In genomic region chr17:81513669-81514484, GRCh38 we compare ENCODE assay signal across 1 cellular context.
A peak's percentile ranks its signal among the peaks of the same experiment; 100 is the strongest.
TF ChIP-seq lines count a peak whose summit lies in the region.

No MANE protein-coding gene starts in this region.

TF ChIP-seq in HEK293, 187 proteins besides CTCF, POLR2A, EP300 and RAD21 (continued from another document and continues in another):
- no peak for TF ChIP-seq BCL6B (tag by site-specific recombination; IDR thresholded peaks at IDR 0.05)
- TF ChIP-seq ZNF792 (tag by site-specific recombination; IDR thresholded peaks at IDR 0.05) = no peak
- no peak for TF ChIP-seq GLI2 (tag by site-specific recombination; IDR thresholded peaks at IDR 0.05; ENCODE audit: borderline replicate concordance, low read depth)
- TF ChIP-seq PRDM6 (tag by site-specific recombination; IDR thresholded peaks at IDR 0.05) = no peak
- no peak; the same call in none of the 2 replicates for TF ChIP-seq KLF7 (tag by site-specific recombination; IDR thresholded peaks at IDR 0.05; ENCODE audit: borderline replicate concordance)
- TF ChIP-seq SCRT1 (tag by site-specific recombination; IDR thresholded peaks at IDR 0.05; ENCODE audit: borderline replicate concordance) = peak; percentile 73; the same call in 1 of the 2 replicates
- TF ChIP-seq SP2 (tag by site-specific recombination; IDR thresholded peaks at IDR 0.05) = peak; percentile 56
- no peak; the same call in none of the 2 replicates for TF ChIP-seq KLF1 (tag by site-specific recombination; IDR thresholded peaks at IDR 0.05)
- TF ChIP-seq ZBTB21 (tag by site-specific recombination; IDR thresholded peaks at IDR 0.05) = no peak
- TF ChIP-seq ZNF26 (tag by site-specific recombination; IDR thresholded peaks at IDR 0.05) = no peak
- 0 out of 2 replicates have a peak, but pooled peaks have one; percentile 35 for TF ChIP-seq KLF16 (tag by site-specific recombination; IDR thresholded peaks at IDR 0.05)
- TF ChIP-seq SCRT2 (tag by site-specific recombination; IDR thresholded peaks at IDR 0.05) = peak; percentile 12; the same call in 1 of the 2 replicates
- no peak for TF ChIP-seq ZNF140 (tag by site-specific recombination; IDR thresholded peaks at IDR 0.05)
- no peak for TF ChIP-seq SALL2 (tag by site-specific recombination; IDR thresholded peaks at IDR 0.05; ENCODE audit: borderline replicate concordance)
- no peak for TF ChIP-seq ZNF785 (tag by site-specific recombination; IDR thresholded peaks at IDR 0.05)
- TF ChIP-seq ZNF18 (tag by site-specific recombination; IDR thresholded peaks at IDR 0.05) = peak; percentile 12; the same call in 1 of the 2 replicates
- TF ChIP-seq ZNF830 (tag by site-specific recombination; IDR thresholded peaks at IDR 0.05; ENCODE audit: low read depth) = no peak
- no peak for TF ChIP-seq ZNF175 (tag by site-specific recombination; IDR thresholded peaks at IDR 0.05)
- TF ChIP-seq PATZ1 (tag by site-specific recombination; IDR thresholded peaks at IDR 0.05) = peak; percentile 98
- TF ChIP-seq ZSCAN30 (tag by site-specific recombination; IDR thresholded peaks at IDR 0.05) = peak; percentile 1; the same call in 1 of the 2 replicates
- no peak; the same call in 1 of the 2 replicates for TF ChIP-seq GFI1B (tag by site-specific recombination; IDR thresholded peaks at IDR 0.05)
- TF ChIP-seq ZNF335 (tag by site-specific recombination; conservative IDR thresholded peaks at IDR 0.05) = peak; percentile 76; the same call in 1 of the 2 replicates
- TF ChIP-seq ZNF266 (tag by site-specific recombination; IDR thresholded peaks at IDR 0.05; ENCODE audit: low read depth) = no peak
- no peak for TF ChIP-seq ZNF544 (tag by site-specific recombination; IDR thresholded peaks at IDR 0.05)
- no peak for TF ChIP-seq ZNF248 (tag by site-specific recombination; IDR thresholded peaks at IDR 0.05)
- no peak; the same call in 1 of the 2 replicates for TF ChIP-seq ZBTB11 (tag by site-specific recombination; conservative IDR thresholded peaks at IDR 0.05; ENCODE audit: low read depth)
- no peak for TF ChIP-seq ZNF174 (tag by site-specific recombination; IDR thresholded peaks at IDR 0.05)
- TF ChIP-seq ZFHX2 (tag by site-specific recombination; conservative IDR thresholded peaks at IDR 0.05) = no peak
- TF ChIP-seq ZNF10 (tag by site-specific recombination; IDR thresholded peaks at IDR 0.05) = peak; percentile 37; the same call in 1 of the 2 replicates
- no peak for TF ChIP-seq ZNF704 (tag by site-specific recombination; IDR thresholded peaks at IDR 0.05)
- no peak for TF ChIP-seq ZNF501 (tag by site-specific recombination; IDR thresholded peaks at IDR 0.05)
- TF ChIP-seq ZNF692 (tag by site-specific recombination; IDR thresholded peaks at IDR 0.05) = no peak
- TF ChIP-seq ZNF571 (tag by site-specific recombination; IDR thresholded peaks at IDR 0.05) = no peak
- no peak for TF ChIP-seq MYNN (tag by site-specific recombination; IDR thresholded peaks at IDR 0.05; ENCODE audit: borderline replicate concordance)
- TF ChIP-seq ZBTB8A (tag by site-specific recombination; IDR thresholded peaks at IDR 0.05) = peak; percentile 19
- no peak for TF ChIP-seq PRDM1 (tag by site-specific recombination; IDR thresholded peaks at IDR 0.05)
- no peak for TF ChIP-seq ZNF560 (tag by site-specific recombination; IDR thresholded peaks at IDR 0.05; ENCODE audit: borderline replicate concordance)
- TF ChIP-seq HIC1 (tag by site-specific recombination; IDR thresholded peaks at IDR 0.05) = peak; percentile 44; the same call in 1 of the 2 replicates
- no peak for TF ChIP-seq ZNF555 (tag by site-specific recombination; conservative IDR thresholded peaks at IDR 0.05)
- no peak for TF ChIP-seq ZNF623 (tag by site-specific recombination; IDR thresholded peaks at IDR 0.05)
- TF ChIP-seq YY2 (tag by site-specific recombination; IDR thresholded peaks at IDR 0.05) = no peak
- peak; percentile 66 for TF ChIP-seq ZNF341 (tag by site-specific recombination; IDR thresholded peaks at IDR 0.05; ENCODE audit: low read depth)
- TF ChIP-seq ZNF639 (tag by site-specific recombination; IDR thresholded peaks at IDR 0.05) = no peak
- TF ChIP-seq ZNF214 (tag by site-specific recombination; IDR thresholded peaks at IDR 0.05; ENCODE audit: borderline replicate concordance) = no peak
- TF ChIP-seq ZNF837 (tag by site-specific recombination; IDR thresholded peaks at IDR 0.05) = no peak
- TF ChIP-seq EGR2 (tag by site-specific recombination; IDR thresholded peaks at IDR 0.05; ENCODE audit: low read depth) = no peak
